In the genomic region with DNA sequence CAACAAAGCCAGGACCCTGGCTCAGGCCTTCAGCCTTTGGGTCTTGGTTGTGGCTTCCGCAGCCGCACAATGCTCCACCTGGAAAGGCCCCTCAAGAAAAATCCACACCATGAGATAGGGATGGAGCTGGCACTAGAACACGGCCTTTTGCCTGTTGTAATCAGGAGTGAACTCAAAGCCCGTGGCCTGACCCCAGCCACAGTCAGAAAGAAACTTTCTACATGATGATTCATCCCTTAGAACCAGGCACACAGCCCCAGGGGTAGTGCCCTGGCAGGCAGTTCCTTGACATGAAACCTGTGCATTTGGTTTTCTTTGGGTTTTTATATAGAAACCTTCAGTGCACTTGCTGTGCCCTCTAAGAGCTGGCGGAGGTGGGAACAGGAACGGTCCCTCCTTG, we compare ENCODE assay signal across 8 cellular contexts. TPM values are rescaled to one million over a fixed set of nuclear protein-coding genes. Genes with fewer than 3 reads are reported as not detected.
A peak's percentile ranks its signal among the peaks of the same experiment; 100 is the strongest.
DNase-seq lines count a peak whose midpoint lies in the region; ATAC-seq and TF ChIP-seq lines count a peak whose summit lies in the region.

No MANE protein-coding gene starts in this region.

- no peak overlapping the region for H3K4me3 Mint-ChIP-seq in Caco-2 (ENCODE audit: unreplicated experiment)

- H3K9me3 ChIP-seq in neuronal stem cell (replicated peaks in 1 of 2; ENCODE audit: control insufficient read depth in 2 of 2, insufficient read depth in 1 of 2, low read depth in 1 of 2, low read length in 2 of 2) = peaks cover 0 to 3% of the 10 kb centered on the region in 2 donors
- no peaks in the 10 kb centered on the region for H3K9me3 ChIP-seq in Caco-2

- peak; percentile 54 for ATAC-seq in GM19035 (IDR thresholded peaks at IDR 0.05; ENCODE audit: unreplicated experiment)
- ATAC-seq in HG03457 (IDR thresholded peaks at IDR 0.05; ENCODE audit: unreplicated experiment) = peak; percentile 65

- H2BK12ac ChIP-seq in neuronal stem cell (ENCODE audit: low read length) = no peak overlapping the region

- H2BK15ac ChIP-seq in neuronal stem cell (ENCODE audit: low read length) = no peak overlapping the region

- H2BK5ac ChIP-seq in neuronal stem cell (ENCODE audit: low read length) = no peak overlapping the region

- peaks cover 2% of the 10 kb centered on the region for H3K79me1 ChIP-seq in neuronal stem cell (ENCODE audit: low read depth, low read length)

- BruUV-seq in Caco-2 (replicated peaks; lab: Mats Ljungman, UMichigan) = no TSS peak

- H4K8ac ChIP-seq in neuronal stem cell (ENCODE audit: low read depth, low read length) = no peak overlapping the region

- no peak overlapping the region for H3K23ac ChIP-seq in neuronal stem cell (ENCODE audit: low read depth, low read length, poor library complexity)

- no peaks in the 10 kb centered on the region for H3K9me3 Mint-ChIP-seq in Caco-2 (ENCODE audit: unreplicated experiment)

- in situ Hi-C loops in astrocyte of the spinal cord (cut with HindIII; ENCODE audit: low sequenced_read_pairs) = no loop called here

- POLR2A ChIA-PET in Caco-2 (lab: Charles Lee) = no interaction called here

- H3K4me3 ChIP-seq in astrocyte of the spinal cord (ENCODE audit: low read depth, low read length) = no peak overlapping the region
- no peak overlapping the region for H3K4me3 ChIP-seq in neuronal stem cell (ENCODE audit: low read length in 2 of 2)
- H3K4me3 ChIP-seq in Caco-2 (ENCODE audit: low read depth, low read length) = no peak overlapping the region

- no peak overlapping the region for H4K91ac ChIP-seq in neuronal stem cell (ENCODE audit: low read depth, low read length, poor library complexity)

- TF ChIP-seq CTCF in 22Rv1 (IDR thresholded peaks at IDR 0.05) (no peak), astrocyte of the spinal cord (IDR thresholded peaks at IDR 0.05; ENCODE audit: low read depth, low read length) (no peak), Caco-2 (IDR thresholded peaks at IDR 0.05; ENCODE audit: insufficient read depth in 1 of 2, low read depth in 1 of 2, low read length in 1 of 2, severe bottlenecking in 1 of 2, unreplicated experiment in 1 of 2) (no peak)

- no peak overlapping the region for H2AK5ac ChIP-seq in neuronal stem cell (ENCODE audit: low read depth, low read length)

- no peak overlapping the region for H2AFZ ChIP-seq in neuronal stem cell (ENCODE audit: low read length)

- H3K4me1 Mint-ChIP-seq in Caco-2 (ENCODE audit: low read depth, unreplicated experiment) = peaks cover 6% of the 10 kb centered on the region

- no CpG with 5 or more reads among the region's 6 CpGs for WGBS in neuronal stem cell (ENCODE audit: extremely low coverage in 2 of 2, insufficient read length in 2 of 2, insufficient replicate concordance in 1 of 2), 2 donors

- intact Hi-C loops in Caco-2 (cut with micrococcal nuclease; ENCODE audit: unreplicated experiment) = no loop called here

- H3K36me3 ChIP-seq in neuronal stem cell (replicated peaks in 1 of 2; ENCODE audit: control insufficient read depth in 2 of 2, insufficient read depth in 2 of 2, low read length in 2 of 2) = no peaks in the 10 kb centered on the region
- no peaks in the 10 kb centered on the region for H3K36me3 ChIP-seq in Caco-2 (ENCODE audit: control insufficient read depth, insufficient read depth, low read length)

- no peak overlapping the region for H3K9ac ChIP-seq in neuronal stem cell (ENCODE audit: low read depth, low read length, poor library complexity)

- H3K14ac ChIP-seq in neuronal stem cell (ENCODE audit: low read length) = peak overlapping the region; percentile 5

- H3K27ac Mint-ChIP-seq in Caco-2 (ENCODE audit: unreplicated experiment) = no peak overlapping the region

- CTCF ChIA-PET in Caco-2 (lab: Charles Lee) = no interaction called here

- no peak overlapping the region for H3K4me2 ChIP-seq in neuronal stem cell (ENCODE audit: insufficient read depth, low read length, poor library complexity, severe bottlenecking)

- no peaks in the 10 kb centered on the region for H3K36me3 Mint-ChIP-seq in Caco-2 (ENCODE audit: insufficient read depth, unreplicated experiment)

- no peak overlapping the region for H2BK120ac ChIP-seq in neuronal stem cell (ENCODE audit: low read depth, low read length)

- DNase-seq in astrocyte of the spinal cord (ENCODE audit: low read depth, low spot score) (peak; percentile 22), neuronal stem cell (ENCODE audit: low spot score) (no peak), putamen (ENCODE audit: low spot score) (no peak), Caco-2 (no peak), SW480 (ENCODE audit: low spot score) (no peak)

- H3K18ac ChIP-seq in neuronal stem cell (ENCODE audit: low read length) = no peak overlapping the region

- peak overlapping the region; percentile 43 for H3K27ac ChIP-seq in 22Rv1
- H3K27ac ChIP-seq in neuronal stem cell (replicated peaks; ENCODE audit: low read length) = no peak overlapping the region

- H3K4me1 ChIP-seq in neuronal stem cell (ENCODE audit: control insufficient read depth in 2 of 2, insufficient read depth in 1 of 2, low read depth in 1 of 2, low read length in 2 of 2) (peaks cover 7 to 8% of the 10 kb centered on the region in 2 donors), Caco-2 (no peaks in the 10 kb centered on the region; the same call in 1 of the 2 replicates)

- H3K27me3 Mint-ChIP-seq in Caco-2 (ENCODE audit: insufficient read depth, unreplicated experiment) = no peaks in the 10 kb centered on the region

- H3K27me3 ChIP-seq in neuronal stem cell (ENCODE audit: control insufficient read depth in 3 of 3, insufficient read depth in 3 of 3, low read depth in 1 of 3, low read length in 3 of 3) (peaks cover 0 to 6% (median 0%) of the 10 kb centered on the region in 3 experiments), Caco-2 (replicated peaks; ENCODE audit: control insufficient read depth, insufficient read depth, low read length) (no peaks in the 10 kb centered on the region)

- no peak overlapping the region for H3K4ac ChIP-seq in neuronal stem cell (ENCODE audit: low read length)

RNA-seq across cellular contexts. Expression of a gene that starts 5.1 kb away (rescaled TPM):
- 7.4 TPM for polyA plus RNA-seq in neuronal stem cell (2013, experiment 1 of 2)
- 7.1 TPM for polyA plus RNA-seq in neuronal stem cell (2013, experiment 2 of 2)
- 5.2 and 6.7 TPM in 2 replicates for total RNA-seq in Caco-2 (2022)
